ENCODE assay signal across 23 cellular contexts in the genomic region with DNA sequence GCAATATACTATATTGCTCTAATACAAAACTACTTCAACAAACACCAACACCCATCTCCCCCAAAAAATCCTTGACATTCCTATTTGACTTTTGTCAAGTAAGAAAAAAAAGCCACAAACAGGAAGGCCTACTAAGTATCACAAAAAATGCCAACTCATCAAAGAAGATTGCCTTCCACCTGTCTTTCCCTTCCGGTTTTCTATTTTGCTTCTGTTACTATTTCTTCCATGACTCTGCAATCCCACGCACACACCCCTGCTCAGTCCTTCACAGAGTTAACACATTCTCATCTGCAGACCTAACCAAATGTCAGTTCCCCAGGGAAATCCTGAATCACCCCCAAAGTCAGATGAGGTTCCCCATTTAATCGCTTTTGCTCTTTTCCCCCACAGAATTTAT. TPM values are rescaled to one million over a fixed set of nuclear protein-coding genes. Genes with fewer than 3 reads are reported as not detected.
DNase-seq lines count a peak whose midpoint lies in the region; ATAC-seq, FAIRE-seq and TF ChIP-seq lines count a peak whose summit lies in the region.
"Had no signal": no experiment of that assay in that cellular context is flagged by ENCODE, and none has a peak within 500 bp of the region (broad histone marks: within the 10 kb centered on the region; RNA-seq: fewer than 3 reads in every experiment).

No MANE protein-coding gene starts in this region.

- no peaks in the 10 kb centered on the region for H3K4me1 ChIP-seq in HepG2 (ENCODE audit: insufficient read depth, low read length)
- H3K4me1 ChIP-seq in right lobe of liver: no peaks in the 10 kb centered on the region
- H3K4me1 ChIP-seq in GM12878 (ENCODE audit: control insufficient read depth, insufficient read depth, low read length): no peaks in the 10 kb centered on the region
- H3K4me1 ChIP-seq in breast epithelium: no peaks in the 10 kb centered on the region
- H3K4me1 ChIP-seq: BLaER1 treated with 17β-estradiol and CSF1 and Interleukin-3, amounts not matched to agents 10 nM and 100 nM had no signal

- no peaks in the 10 kb centered on the region for H3K79me2 ChIP-seq in HepG2 (ENCODE audit: insufficient read depth, low read length)
- no peaks in the 10 kb centered on the region for H3K79me2 ChIP-seq in GM12878 (ENCODE audit: control insufficient read depth, insufficient read depth, low read length)

- ATAC-seq in HepG2 (no peak), right lobe of liver (no peak), GM12878 (peak; percentile 54), GM18511 (IDR thresholded peaks at IDR 0.05; ENCODE audit: unreplicated experiment) (no peak)
- ATAC-seq: Panc1, Right ventricle myocardium inferior had no signal

- BruUV-seq in HepG2 (replicated peaks; lab: Mats Ljungman, UMichigan) (no TSS peak), GM12878 (replicated peaks; lab: Mats Ljungman, UMichigan) (no TSS peak)

- TF ChIP-seq POLR2A in HepG2 (IDR thresholded peaks at IDR 0.05; ENCODE audit: insufficient read depth in 1 of 2, low read depth in 2 of 2, low read length in 2 of 2) (no peak), right lobe of liver (IDR thresholded peaks at IDR 0.05) (no peak), GM12878 (IDR thresholded peaks at IDR 0.05; ENCODE audit: low read depth, low read length) (no peak), breast epithelium (IDR thresholded peaks at IDR 0.05) (no peak)

- H3K27me3 ChIP-seq in HepG2 (ENCODE audit: control insufficient read depth in 1 of 2, insufficient read depth in 2 of 2, low read length in 2 of 2) (no peaks in the 10 kb centered on the region), right lobe of liver (no peaks in the 10 kb centered on the region), GM12878 (replicated peaks in 1 of 2; ENCODE audit: control insufficient read depth in 2 of 2, insufficient read depth in 2 of 2, low read length in 1 of 2) (no peaks in the 10 kb centered on the region), breast epithelium (no peaks in the 10 kb centered on the region)
- H3K27me3 ChIP-seq: BLaER1 treated with 17β-estradiol and CSF1 and Interleukin-3, amounts not matched to agents 10 nM and 100 nM had no signal

- H3K4me2 ChIP-seq in HepG2 (ENCODE audit: low read depth, low read length) (no peak overlapping the region), GM12878 (ENCODE audit: control insufficient read depth, insufficient read depth) (no peak overlapping the region)
- H3K4me2 ChIP-seq: SK-N-SH had no signal

- RAD21 ChIA-PET in GM12878 (lab: Charles Lee; ENCODE audit: unreplicated experiment): interaction anchor here (1.0 kb wide), 1 partner anchor 13 kb away, joined by 3 read pairs; no protein-coding TSS in a partner anchor

- H3K36me3 ChIP-seq in HepG2 (replicated peaks in 1 of 2; ENCODE audit: control insufficient read depth in 1 of 2, insufficient read depth in 2 of 2, low read length in 2 of 2): no peaks in the 10 kb centered on the region
- no peaks in the 10 kb centered on the region for H3K36me3 ChIP-seq in right lobe of liver
- no peaks in the 10 kb centered on the region for H3K36me3 ChIP-seq in GM12878 (ENCODE audit: control insufficient read depth in 2 of 2, insufficient read depth in 2 of 2, low read length in 1 of 2)
- no peaks in the 10 kb centered on the region for H3K36me3 ChIP-seq in breast epithelium
- H3K36me3 ChIP-seq: BLaER1 treated with 17β-estradiol and CSF1 and Interleukin-3, amounts not matched to agents 10 nM and 100 nM had no signal

- intact Hi-C loops in HepG2 (cut with micrococcal nuclease; ENCODE audit: unreplicated experiment) (no loop called here), right lobe of liver (cut with DNase I) (no loop called here), GM12878 (cut with micrococcal nuclease; ENCODE audit: unreplicated experiment) (no loop called here), breast epithelium (cut with DNase I; ENCODE audit: low total_unique reads) (no loop called here)

- no peak overlapping the region for H3K4me3 ChIP-seq in HepG2 (replicated peaks in 1 of 3; ENCODE audit: insufficient read depth in 1 of 3, low read depth in 2 of 3, low read length in 3 of 3)
- no peak overlapping the region for H3K4me3 ChIP-seq in right lobe of liver
- H3K4me3 ChIP-seq in GM12878: no peak overlapping the region
- H3K4me3 ChIP-seq in breast epithelium: no peak overlapping the region
- H3K4me3 ChIP-seq: BLaER1 treated with 17β-estradiol and CSF1 and Interleukin-3, amounts not matched to agents 10 nM and 100 nM; GM23248 had no signal

- no peak overlapping the region for H3K9ac ChIP-seq in HepG2 (ENCODE audit: insufficient read depth, low read depth, low read length)
- H3K9ac ChIP-seq in GM12878 (ENCODE audit: control insufficient read depth, insufficient read depth, low read length): no peak overlapping the region
- H3K9ac ChIP-seq: BLaER1 treated with 17β-estradiol and CSF1 and Interleukin-3, amounts not matched to agents 10 nM and 100 nM; GM23248; SK-N-SH had no signal

- SMC1A ChIA-PET in GM12878 (lab: Charles Lee; ENCODE audit: uncharacterized antibody, unreplicated experiment): interaction anchor here (0.8 to 17.2 kb wide), 2 partner anchors 8 to 21 kb away, joined by 3 to 218 read pairs; no protein-coding TSS in a partner anchor

- no peaks in the 10 kb centered on the region for H4K20me1 ChIP-seq in HepG2 (ENCODE audit: insufficient read depth, low read length)
- H4K20me1 ChIP-seq in GM12878 (ENCODE audit: control insufficient read depth, insufficient read depth): no peaks in the 10 kb centered on the region
- H4K20me1 ChIP-seq: BLaER1 treated with 17β-estradiol and CSF1 and Interleukin-3, amounts not matched to agents 10 nM and 100 nM had no signal

- TF ChIP-seq CTCF in HepG2 (CRISPR knock-in tag; IDR thresholded peaks at IDR 0.05) (no peak), right lobe of liver (IDR thresholded peaks at IDR 0.05) (no peak), GM12878 (IDR thresholded peaks at IDR 0.05 in 2 of 3, conservative IDR thresholded peaks at IDR 0.05 in 1 of 3; ENCODE audit: control insufficient read depth in 2 of 3, extremely low read depth in 1 of 3, insufficient read depth in 1 of 3, low read depth in 3 of 3, low read length in 3 of 3) (no peak), breast epithelium (IDR thresholded peaks at IDR 0.05) (no peak)

- no peak overlapping the region for H3K27ac ChIP-seq in HepG2 (ENCODE audit: extremely low read length, insufficient read depth, low read length)
- no peak overlapping the region for H3K27ac ChIP-seq in right lobe of liver
- H3K27ac ChIP-seq in GM12878 (ENCODE audit: control insufficient read depth, insufficient read depth): no peak overlapping the region
- no peak overlapping the region for H3K27ac ChIP-seq in breast epithelium
- H3K27ac ChIP-seq: BLaER1 treated with 17β-estradiol and CSF1 and Interleukin-3, amounts not matched to agents 10 nM and 100 nM; GM23248; HL-60 had no signal

- CTCF ChIA-PET in HepG2 (lab: Yijun Ruan, JAX; ENCODE audit: low intra/inter-chr PET ratio, low total read pairs) (no interaction called here), GM12878 (lab: Yijun Ruan, JAX) (interaction anchor here (1.6 kb wide), 1 partner anchor 17 kb away, joined by 3 read pairs; no protein-coding TSS in a partner anchor)

- TF ChIP-seq EP300 in HepG2 (IDR thresholded peaks at IDR 0.05; ENCODE audit: low read depth in 2 of 2, low read length in 2 of 2) (no peak), HepG2 (CRISPR knock-in tag; IDR thresholded peaks at IDR 0.05; ENCODE audit: borderline replicate concordance) (no peak), GM12878 (IDR thresholded peaks at IDR 0.05; ENCODE audit: borderline replicate concordance in 1 of 2, control insufficient read depth in 1 of 2, low read depth in 2 of 2, low read length in 2 of 2) (no peak)

- WGBS in HepG2 (ENCODE audit: low lambda C conversion rate): 19% methylated on average over 3 of the region's 3 CpGs
- WGBS in right lobe of liver (ENCODE audit: insufficient coverage, low coverage, low lambda C conversion rate, missing lambda C conversion rate): 35% methylated on average over 3 of the region's 3 CpGs
- WGBS in GM12878 (ENCODE audit: insufficient coverage, insufficient replicate concordance, low lambda C conversion rate, missing lambda C conversion rate): 44% methylated on average over 3 of the region's 3 CpGs

- DNase-seq in HepG2 (ENCODE audit: low spot score) (no peak), right lobe of liver (no peak), OCI-M1 (lab: John Stamatoyannopoulos, UW) (peak; percentile 41), GM12878 (ENCODE audit: low read depth, low spot score) (no peak), breast epithelium (ENCODE audit: low spot score in 2 of 2) (no peak), NCI-H146 treated with DMSO at 0.1 percent for 48 hours (lab: John Stamatoyannopoulos, UW; ENCODE audit: unreplicated experiment) (no peak)
- DNase-seq in stimulated activated CD4-positive, alpha-beta T cell treated with anti-CD3 and anti-CD28 coated beads, Interleukin-12 subunit alpha, Interleukin-12 subunit beta, amount 100 ng/mL, for 4 hours: no peak
- DNase-seq: 8988T, DMS153, EL, GM23248, Karpas-422, NCI-H1436 treated with DMSO at 0.1 percent for 48 hours, NCI-H2227 treated with DMSO at 0.1 percent for 48 hours, NCI-H526, SK-N-SH had no signal

- H2AFZ ChIP-seq in HepG2 (ENCODE audit: low read length) (no peak overlapping the region), GM12878 (ENCODE audit: control insufficient read depth, low read depth, low read length) (no peak overlapping the region)
- H2AFZ ChIP-seq: GM23248 had no signal

- H3K9me3 ChIP-seq in HepG2 (ENCODE audit: low read length) (no peaks in the 10 kb centered on the region), right lobe of liver (no peaks in the 10 kb centered on the region), GM12878 (replicated peaks; ENCODE audit: control insufficient read depth, insufficient read depth, low read length) (no peaks in the 10 kb centered on the region), breast epithelium (no peaks in the 10 kb centered on the region)
- H3K9me3 ChIP-seq: SK-N-SH had no signal

- in situ Hi-C loops in HepG2 (cut with HindIII; ENCODE audit: extremely low pct_ligation_motif_present, low pct_unique_long_range_greater_than_20kb): no loop called here
- in situ Hi-C loops in GM12878 (cut with MboI): no loop called here

- TF ChIP-seq RAD21 in HepG2 (CRISPR knock-in tag; IDR thresholded peaks at IDR 0.05) (no peak), GM12878 (IDR thresholded peaks at IDR 0.05; ENCODE audit: insufficient read depth, low read depth, low read length) (no peak)

- FAIRE-seq in HepG2 (lab: Jason Lieb, UNC) (no peak), GM12878 (lab: Jason Lieb, UNC) (no peak)
- FAIRE-seq: GM18507, GM19239 had no signal

- POLR2A ChIA-PET in HepG2 (lab: Yijun Ruan, JAX): no interaction called here
- POLR2A ChIA-PET in GM12878 (lab: Charles Lee): interaction anchor here (0.6 to 0.7 kb wide), 2 partner anchors 17 to 343 kb away, joined by 4 read pairs; no protein-coding TSS in a partner anchor

RNA-seq across cellular contexts. Expression of a gene that starts 15.2 kb away (rescaled TPM):
- total RNA-seq in HepG2 (2016; rRNA removed; fragmentation: Illumina TruSeq; extraction: Trizol) (not detected in 2 replicates), right lobe of liver (1 to 10 TPM in 5 of 6 experiments, under 1 TPM in 1; 0.66 to 1.6 (median 1.2) TPM), GM12878 (2014; rRNA removed) (11.2 and 13.8 TPM in 2 replicates), GM12878 (2014; rRNA removed; fragmentation: Illumina TruSeq; extraction: Trizol) (11.5 and 11.8 TPM in 2 replicates), GM12878 (2021) (9.6 and 10.8 TPM in 2 replicates), breast epithelium (100 to 1,000 TPM in 1 of 3 donors, 10 to 100 TPM in 2; 24.6 to 138 (median 79.3) TPM)
- total RNA-seq in HepG2 (2016; cell fraction: cytosol; rRNA removed; fragmentation: Illumina TruSeq; extraction: Trizol; ENCODE audit: low read depth): not detected in 2 replicates
- total RNA-seq in HepG2 (2016; cell fraction: insoluble cytoplasmic fraction; rRNA removed; fragmentation: Illumina TruSeq; extraction: Trizol): not detected in 2 replicates
- not detected in 2 replicates for total RNA-seq in HepG2 (2016; cell fraction: membrane; rRNA removed; fragmentation: Illumina TruSeq; extraction: Trizol)
- total RNA-seq in HepG2 (2016; cell fraction: nucleus; rRNA removed; fragmentation: Illumina TruSeq; extraction: Trizol): not detected in 2 replicates
- polyA plus RNA-seq in HepG2 (2011; rRNA removed) (not detected in 2 replicates), GM12878 (2011; rRNA removed) (9.4 and 12.9 TPM in 2 replicates), GM12878 (2014; fragmentation: Illumina TruSeq; extraction: Trizol) (9.8 and 10.0 TPM in 2 replicates), GM12878 (2014; fragmentation: Nextera tagmentation; extraction: Ambion mirVana) (1 to 10 TPM; 3.3 to 4.2 TPM), GM12878 (2014; rRNA removed) (7.3 and 7.5 TPM in 2 replicates), GM12878 (2016; fragmentation: Nextera tagmentation; extraction: Ambion mirVana) (1 to 10 TPM; 5.8 to 5.9 TPM)
- not detected in 2 replicates for polyA plus RNA-seq in HepG2 (2011; cell fraction: cytosol; rRNA removed)
- not detected in 2 replicates for polyA plus RNA-seq in HepG2 (2011; cell fraction: nucleus; rRNA removed)
- polyA plus RNA-seq in HepG2 (2012): not detected in 2 replicates
- not detected in 2 replicates for polyA plus RNA-seq in HepG2 (2016; cell fraction: cytosol; fragmentation: Illumina TruSeq; extraction: Trizol; ENCODE audit: low read depth)
- polyA plus RNA-seq in HepG2 (2016; cell fraction: insoluble cytoplasmic fraction; fragmentation: Illumina TruSeq; extraction: Trizol; ENCODE audit: low read depth): not detected in 2 replicates
- not detected in 2 replicates for polyA plus RNA-seq in HepG2 (2016; cell fraction: membrane; fragmentation: Illumina TruSeq; extraction: Trizol; ENCODE audit: low read depth)
- polyA plus RNA-seq in HepG2 (2016; cell fraction: nucleus; fragmentation: Illumina TruSeq; extraction: Trizol; ENCODE audit: insufficient read depth, low read depth): not detected in 2 replicates
- not detected in 2 replicates for polyA minus RNA-seq in HepG2 (2011; rRNA and poly(A)+ RNA removed; ENCODE audit: low replicate concordance)
- not detected in 2 replicates for polyA minus RNA-seq in HepG2 (2011; cell fraction: cytosol; rRNA and poly(A)+ RNA removed)
- not detected in 2 replicates for polyA minus RNA-seq in HepG2 (2011; cell fraction: nucleus; rRNA and poly(A)+ RNA removed)
- total RNA-seq in GM12878 (2013; cell fraction: nucleolus; rRNA removed): 10.1 and 12.7 TPM in 2 replicates
- polyA plus RNA-seq in GM12878 (2011; ENCODE audit: low read depth): 0.09 TPM
- 10.6 and 10.9 TPM in 2 replicates for polyA plus RNA-seq in GM12878 (2011; cell fraction: cytosol; rRNA removed)
- polyA plus RNA-seq in GM12878 (2011; cell fraction: nucleus; rRNA removed): 8.9 and 9.0 TPM in 2 replicates
- polyA plus RNA-seq in GM12878 (2012): 0.11 and 0.20 TPM in 2 replicates
- polyA minus RNA-seq in GM12878 (2011; rRNA and poly(A)+ RNA removed): 43.4 and 62.7 TPM in 2 replicates
- polyA minus RNA-seq in GM12878 (2011; cell fraction: cytosol; rRNA and poly(A)+ RNA removed): 9.1 and 11.7 TPM in 2 replicates
- polyA minus RNA-seq in GM12878 (2011; cell fraction: nucleus; rRNA and poly(A)+ RNA removed): 22.7 and 45.4 TPM in 2 replicates
